In genomic region chr17:44777394-44778348, GRCh38 we compare ENCODE assay signal across 24 cellular contexts. TPM values are rescaled to one million over a fixed set of nuclear protein-coding genes. Genes with fewer than 3 reads are reported as not detected.
DNase-seq lines count a peak whose midpoint lies in the region; ATAC-seq and TF ChIP-seq lines count a peak whose summit lies in the region.
"Had no signal": no experiment of that assay in that cellular context is flagged by ENCODE, and none has a peak within 500 bp of the region (broad histone marks: within the 10 kb centered on the region; RNA-seq: fewer than 3 reads in every experiment).

No MANE protein-coding gene starts in this region.

- H3K9me3 ChIP-seq in right cardiac atrium (ENCODE audit: control insufficient read depth, low read length) (no peaks in the 10 kb centered on the region), left ventricle myocardium inferior (replicated peaks) (no peaks in the 10 kb centered on the region), IMR-90 (ENCODE audit: control insufficient read depth, insufficient read depth, low read length) (no peaks in the 10 kb centered on the region), endodermal cell (ENCODE audit: control insufficient read depth, low read length) (no peaks in the 10 kb centered on the region), sigmoid colon (no peaks in the 10 kb centered on the region)
- H3K9me3 ChIP-seq: adrenal gland, lower lobe of right lung, tibial artery had no signal

- no peak for TF ChIP-seq EP300 in sigmoid colon (IDR thresholded peaks at IDR 0.05)

- H3K79me1 ChIP-seq in IMR-90 (ENCODE audit: low read depth in 1 of 2, low read length in 2 of 2) = no peaks in the 10 kb centered on the region

- no peaks in the 10 kb centered on the region; the same call in 1 of the 2 replicates for H4K20me1 ChIP-seq in IMR-90 (ENCODE audit: insufficient read depth, low read length)

- H3K27ac Mint-ChIP-seq in endodermal cell = no peak overlapping the region
- H3K27ac Mint-ChIP-seq: activated CD4-positive, alpha-beta memory T cell treated with anti-CD3 and anti-CD28 coated beads for 36 hours had no signal

- TF ChIP-seq CTCF in left ventricle myocardium inferior (IDR thresholded peaks at IDR 0.05; ENCODE audit: borderline replicate concordance) = no peak
- TF ChIP-seq CTCF in IMR-90 (conservative IDR thresholded peaks at IDR 0.05; ENCODE audit: low read depth, low read length) = no peak
- peak; percentile 28 for TF ChIP-seq CTCF in endodermal cell (conservative IDR thresholded peaks at IDR 0.05)
- TF ChIP-seq CTCF in sigmoid colon (IDR thresholded peaks at IDR 0.05) = no peak

- H3K4me1 ChIP-seq in right cardiac atrium (ENCODE audit: control insufficient read depth, insufficient read depth, low read length) = peaks cover 4% of the 10 kb centered on the region
- H3K4me1 ChIP-seq in left ventricle myocardium inferior = peaks cover 57% of the 10 kb centered on the region
- H3K4me1 ChIP-seq in IMR-90 (ENCODE audit: control insufficient read depth, insufficient read depth, low read length) = peaks cover 3% of the 10 kb centered on the region; the same call in 1 of the 2 replicates
- peaks cover 4% of the 10 kb centered on the region for H3K4me1 ChIP-seq in endodermal cell (ENCODE audit: control insufficient read depth, insufficient read depth, low read length)
- H3K4me1 ChIP-seq in sigmoid colon = peaks cover 0 to 77% (median 56%) of the 10 kb centered on the region in 4 donors

- no peak overlapping the region for H2BK5ac ChIP-seq in IMR-90 (ENCODE audit: low read depth, low read length, poor library complexity, severe bottlenecking)

- DNase-seq in right cardiac atrium (peak in 2 of 3 donors; percentile 45 to 65), left ventricle myocardium inferior (no peak), IMR-90 (no peak), endodermal cell (peak; percentile 72), sigmoid colon (no peak), D341Med (ENCODE audit: low spot score) (no peak), dedifferentiated amniotic fluid mesenchymal stem cell (ENCODE audit: extremely low spot score) (no peak)
- DNase-seq: activated CD4-positive, alpha-beta memory T cell treated with anti-CD3 and anti-CD28 coated beads for 36 hours; activated gamma-delta T cell treated with Interleukin-2 at 50 U/mL for 16 hours; foreskin melanocyte; KBM-7; lower lobe of right lung; NCI-H1694 treated with DMSO at 0.1 percent for 48 hours; NCI-H69; stimulated activated CD4-positive, alpha-beta T cell treated with anti-CD3 and anti-CD28 coated beads, Interleukin-1b, Interleukin-23, amount 100 ng/mL, for 48 hours; stimulated activated naive CD4-positive, alpha-beta T cell; tibial artery had no signal

- H3K23ac ChIP-seq in IMR-90 (ENCODE audit: low read depth, low read length) = no peak overlapping the region

- intact Hi-C loops in right cardiac atrium (cut with DNase I) = loop anchor here (2.0 to 10.0 kb wide), 4 partner anchors 85 to 247 kb away; no protein-coding TSS in a partner anchor
- intact Hi-C loops in left ventricle myocardium inferior (cut with micrococcal nuclease) = loop anchor here (2.0 to 10.0 kb wide), 2 partner anchors 87 to 237 kb away; no protein-coding TSS in a partner anchor
- intact Hi-C loops in IMR-90 (cut with micrococcal nuclease) = loop anchor here (2.0 kb wide), 1 partner anchor 355 kb away; the partner anchor contains the start of gene PLCD3
- intact Hi-C loops in sigmoid colon (cut with DNase I) = loop anchor here (2.0 to 5.0 kb wide), 2 partner anchors 27 to 50 kb away; no protein-coding TSS in a partner anchor

- no peak overlapping the region for H2BK120ac ChIP-seq in IMR-90 (ENCODE audit: low read depth, low read length)

- H4K5ac ChIP-seq in IMR-90 (ENCODE audit: low read depth, low read length) = no peak overlapping the region

- H3K18ac ChIP-seq in IMR-90 (ENCODE audit: low read depth, low read length) = no peak overlapping the region

- H3K4me2 ChIP-seq in IMR-90 (ENCODE audit: low read depth, low read length) = no peak overlapping the region
- H3K4me2 ChIP-seq: hepatocyte had no signal

- H3K14ac ChIP-seq in IMR-90 (replicated peaks; ENCODE audit: low read depth, low read length) = no peak overlapping the region

- no peak overlapping the region for H3K4me3 Mint-ChIP-seq in endodermal cell
- H3K4me3 Mint-ChIP-seq: activated CD4-positive, alpha-beta memory T cell treated with anti-CD3 and anti-CD28 coated beads for 36 hours had no signal

- ATAC-seq in right cardiac atrium (no peak), IMR-90 (ENCODE audit: low read depth) (no peak), HG02623 (IDR thresholded peaks at IDR 0.05; ENCODE audit: unreplicated experiment) (no peak)
- ATAC-seq: lower lobe of right lung, Right ventricle myocardium inferior had no signal

- POLR2A ChIA-PET in IMR-90 (lab: Charles Lee; ENCODE audit: unreplicated experiment) = no interaction called here

- peaks cover 39% of the 10 kb centered on the region for H3K27me3 Mint-ChIP-seq in endodermal cell (ENCODE audit: insufficient read depth)

- H2BK15ac ChIP-seq in IMR-90 (ENCODE audit: low read depth, low read length) = no peak overlapping the region

- BruUV-seq in IMR-90 (replicated peaks; lab: Mats Ljungman, UMichigan) = no TSS peak

- no peak overlapping the region for H3K9ac ChIP-seq in IMR-90 (ENCODE audit: low read depth, low read length)
- H3K9ac ChIP-seq in endodermal cell (ENCODE audit: extremely low read depth, low read length, poor library complexity, severe bottlenecking) = no peak overlapping the region

- no peak overlapping the region for H3K27ac ChIP-seq in right cardiac atrium (ENCODE audit: low read length)
- no peak overlapping the region for H3K27ac ChIP-seq in left ventricle myocardium inferior (replicated peaks)
- H3K27ac ChIP-seq in IMR-90 (ENCODE audit: insufficient read depth, low read length) = no peak overlapping the region
- no peak overlapping the region for H3K27ac ChIP-seq in endodermal cell (ENCODE audit: low read depth, low read length)
- peak overlapping the region in 3 of 4 donors; percentile 23 to 88 (median 84) for H3K27ac ChIP-seq in sigmoid colon
- H3K27ac ChIP-seq: adrenal gland, cardiac muscle cell, hepatocyte, HL-60, lower lobe of right lung, tibial artery had no signal

- H4K8ac ChIP-seq in IMR-90 (ENCODE audit: low read depth in 2 of 2, low read length in 2 of 2) = no peak overlapping the region

- H3K4me3 ChIP-seq in right cardiac atrium (ENCODE audit: low read length) = no peak overlapping the region
- H3K4me3 ChIP-seq in left ventricle myocardium inferior = no peak overlapping the region
- H3K4me3 ChIP-seq in IMR-90 (ENCODE audit: insufficient read depth, low read depth, low read length) = no peak overlapping the region
- H3K4me3 ChIP-seq in endodermal cell (ENCODE audit: low read length) = no peak overlapping the region
- no peak overlapping the region for H3K4me3 ChIP-seq in sigmoid colon
- H3K4me3 ChIP-seq: adrenal gland, cardiac muscle cell, hepatocyte, lower lobe of right lung, tibial artery had no signal

- H3K36me3 Mint-ChIP-seq in endodermal cell (ENCODE audit: low read depth) = no peaks in the 10 kb centered on the region
- H3K36me3 Mint-ChIP-seq: activated CD4-positive, alpha-beta memory T cell treated with anti-CD3 and anti-CD28 coated beads for 36 hours had no signal

- H2AK9ac ChIP-seq in IMR-90 (replicated peaks; ENCODE audit: low read depth, low read length, poor library complexity) = peak overlapping the region; percentile 76

- H2AFZ ChIP-seq in IMR-90 (replicated peaks; ENCODE audit: low read length, poor library complexity) = no peak overlapping the region
- H2AFZ ChIP-seq: hepatocyte had no signal

- peaks cover 8% of the 10 kb centered on the region for H3K4me1 Mint-ChIP-seq in endodermal cell

- H3K9me1 ChIP-seq in IMR-90 (ENCODE audit: insufficient read depth, low read length) = no peaks in the 10 kb centered on the region

- peak overlapping the region; percentile 18; the same call in 1 of the 2 replicates for H2AK5ac ChIP-seq in IMR-90 (ENCODE audit: low read depth, low read length)

- H3K27me3 ChIP-seq in right cardiac atrium (ENCODE audit: control insufficient read depth, insufficient read depth) (no peaks in the 10 kb centered on the region), left ventricle myocardium inferior (ENCODE audit: low read depth) (peaks cover 12% of the 10 kb centered on the region), IMR-90 (ENCODE audit: control insufficient read depth, insufficient read depth, low read length) (peaks cover 8% of the 10 kb centered on the region), endodermal cell (ENCODE audit: control insufficient read depth, insufficient read depth, low read length, poor library complexity, severe bottlenecking) (peaks cover 16% of the 10 kb centered on the region), sigmoid colon (peaks cover 1 to 3% (median 3%) of the 10 kb centered on the region in 3 donors)
- H3K27me3 ChIP-seq: cardiac muscle cell, dorsolateral prefrontal cortex, hepatocyte had no signal

- in situ Hi-C loops in IMR-90 (cut with MboI; ENCODE audit: low sequenced_read_pairs) = no loop called here

- no peaks in the 10 kb centered on the region for H3K9me3 Mint-ChIP-seq in endodermal cell
- H3K9me3 Mint-ChIP-seq: activated CD4-positive, alpha-beta memory T cell treated with anti-CD3 and anti-CD28 coated beads for 36 hours had no signal

- no peak overlapping the region for H2BK20ac ChIP-seq in IMR-90 (ENCODE audit: low read depth, low read length)

- WGBS in right cardiac atrium = 86% methylated on average over 20 of the region's 20 CpGs
- 91% methylated on average over 8 of the region's 20 CpGs; no CpG with 5 or more reads in 1 of the 2 experiments for WGBS in IMR-90 (ENCODE audit: extremely low coverage in 2 of 2, insufficient read length in 1 of 2), 2 experiments
- WGBS in endodermal cell (ENCODE audit: insufficient coverage in 1 of 2, insufficient read length in 1 of 2), 2 experiments = 82 to 90% methylated on average over 16 to 20 of the region's 20 CpGs
- 85 to 88% methylated on average over 20 of the region's 20 CpGs for WGBS in sigmoid colon, 2 donors

- TF ChIP-seq POLR2A in IMR-90 (IDR thresholded peaks at IDR 0.05; ENCODE audit: low read depth, low read length) (no peak), sigmoid colon (IDR thresholded peaks at IDR 0.05) (no peak)

- H3K36me3 ChIP-seq in left ventricle myocardium inferior (no peaks in the 10 kb centered on the region), IMR-90 (ENCODE audit: control insufficient read depth, insufficient read depth, low read length) (no peaks in the 10 kb centered on the region), endodermal cell (ENCODE audit: control insufficient read depth, insufficient read depth, low read length) (no peaks in the 10 kb centered on the region), sigmoid colon (no peaks in the 10 kb centered on the region)
- H3K36me3 ChIP-seq: adrenal gland, cardiac muscle cell, lower lobe of right lung, tibial artery had no signal

- no peak overlapping the region for H3K4ac ChIP-seq in IMR-90 (ENCODE audit: low read depth, low read length)

- dilution Hi-C loops in IMR-90 (cut with HindIII; ENCODE audit: low sequenced_read_pairs, unreplicated experiment) = no loop called here

- CTCF ChIA-PET in IMR-90 (lab: Yijun Ruan, JAX) = interaction anchor here (0.8 to 3.2 kb wide), 4 partner anchors 85 to 101 kb away, joined by 4 to 25 read pairs (median 11); no protein-coding TSS in a partner anchor

- TF ChIP-seq RAD21 in IMR-90 (IDR thresholded peaks at IDR 0.05; ENCODE audit: low read length) = no peak

- H3K56ac ChIP-seq in IMR-90 (ENCODE audit: extremely low read depth, insufficient read depth, low read length) = no peak overlapping the region

- H4K91ac ChIP-seq in IMR-90 (ENCODE audit: insufficient read depth, low read depth, low read length) = no peak overlapping the region

RNA-seq across cellular contexts. Expression of gene ADAM11, which starts 18.9 kb away (rescaled TPM):
- total RNA-seq in right cardiac atrium = 10 to 100 TPM in 3 of 4 donors, 1 to 10 TPM in 1; 9.5 to 43.3 (median 34.0) TPM
- 21.5 TPM for polyA plus RNA-seq in right cardiac atrium
- 7.3 TPM for total RNA-seq in left ventricle myocardium inferior
- 0.28 and 0.36 TPM in 2 replicates for total RNA-seq in IMR-90 (2012; rRNA removed)
- polyA plus RNA-seq in IMR-90 (2012; rRNA removed) = 0.46 and 0.53 TPM in 2 replicates
- 0.79 and 0.87 TPM in 2 replicates for polyA plus RNA-seq in IMR-90 (2012; cell fraction: cytosol; rRNA removed)
- 1.2 and 3.1 TPM in 2 replicates for polyA plus RNA-seq in IMR-90 (2012; cell fraction: nucleus; rRNA removed; ENCODE audit: low replicate concordance)
- total RNA-seq in endodermal cell = 1 to 10 TPM; 1.9 to 3.5 TPM
- 3.9 TPM for polyA plus RNA-seq in endodermal cell (2013, experiment 1 of 2)
- 3.6 TPM for polyA plus RNA-seq in endodermal cell (2013, experiment 2 of 2)
- 1 to 10 TPM; 1.8 to 3.3 (median 3.2) TPM for total RNA-seq in sigmoid colon
- polyA plus RNA-seq in sigmoid colon = under 1 TPM in 2 of 3 donors, not detected in 1; under 0.01 to 0.61 TPM

RNA-seq across cellular contexts. Expression of gene GJC1, which starts 52.4 kb away (rescaled TPM):
- 10 to 100 TPM; 35.2 to 64.0 (median 48.5) TPM for total RNA-seq in right cardiac atrium
- polyA plus RNA-seq in right cardiac atrium = 20.8 TPM
- 18.8 TPM for total RNA-seq in left ventricle myocardium inferior
- 53.3 and 69.7 TPM in 2 replicates for total RNA-seq in IMR-90 (2012; rRNA removed)
- 23.9 and 24.1 TPM in 2 replicates for polyA plus RNA-seq in IMR-90 (2012; rRNA removed)
- polyA plus RNA-seq in IMR-90 (2012; cell fraction: cytosol; rRNA removed) = 7.1 and 11.9 TPM in 2 replicates
- polyA plus RNA-seq in IMR-90 (2012; cell fraction: nucleus; rRNA removed; ENCODE audit: low replicate concordance) = 6.7 and 19.1 TPM in 2 replicates
- total RNA-seq in endodermal cell = 100 to 1,000 TPM in 1 of 2 donors, 10 to 100 TPM in 1; 81.9 to 108 TPM
- 55.9 TPM for polyA plus RNA-seq in endodermal cell (2013, experiment 1 of 2)
- polyA plus RNA-seq in endodermal cell (2013, experiment 2 of 2) = 55.1 TPM
- total RNA-seq in sigmoid colon = 100 to 1,000 TPM in 1 of 4 donors, 10 to 100 TPM in 3; 68.0 to 134 (median 82.7) TPM
- 1 to 10 TPM in 1 of 3 donors, under 1 TPM in 2; 0.23 to 4.7 (median 0.60) TPM for polyA plus RNA-seq in sigmoid colon

Comparison
In these comparisons a context has a peak if more than half of its experiments do, and no peak if none do; other contexts are left out.
1. DNase-seq: peak in right cardiac atrium (2 of 3) and endodermal cell (single experiment); none in left ventricle myocardium inferior (single experiment), IMR-90 (single experiment), sigmoid colon (single experiment), D341Med (single experiment) and dedifferentiated amniotic fluid mesenchymal stem cell (single experiment).
2. H3K27ac ChIP-seq: peak in sigmoid colon (3 of 4); none in right cardiac atrium (single experiment), left ventricle myocardium inferior (single experiment), IMR-90 (single experiment) and endodermal cell (single experiment).